ENCODE assay signal across 12 cellular contexts in genomic region chr11:59151761-59152160, GRCh38. TPM values are rescaled to one million over a fixed set of nuclear protein-coding genes. Genes with fewer than 3 reads are reported as not detected.
DNase-seq lines count a peak whose midpoint lies in the region; ATAC-seq and TF ChIP-seq lines count a peak whose summit lies in the region.
"Had no signal": no experiment of that assay in that cellular context is flagged by ENCODE, and none has a peak within 500 bp of the region (broad histone marks: within the 10 kb centered on the region; RNA-seq: fewer than 3 reads in every experiment).

No MANE protein-coding gene starts in this region.

- POLR2A ChIA-PET in activated naive CD8-positive, alpha-beta T cell treated with anti-CD3 and anti-CD28 coated beads, Interleukin-2, amount 10 ng/mL, durations not matched to agents 7 days and 5 days (lab: Charles Lee) = interaction anchor here (1.2 kb wide), 1 partner anchor 9 kb away, joined by 3 read pairs; the partner anchor contains the start of gene FAM111A

- peak overlapping the region; percentile 7 for H3K27ac Mint-ChIP-seq in activated naive CD8-positive, alpha-beta T cell treated with anti-CD3 and anti-CD28 coated beads, Interleukin-2, amount 10 ng/mL, durations not matched to agents 7 days and 5 days

- H3K9me3 Mint-ChIP-seq in activated naive CD8-positive, alpha-beta T cell treated with anti-CD3 and anti-CD28 coated beads, Interleukin-2, amount 10 ng/mL, durations not matched to agents 7 days and 5 days = no peaks in the 10 kb centered on the region

- intact Hi-C loops in mucosa of descending colon (cut with DNase I, micrococcal nuclease) = no loop called here

- peaks cover 47% of the 10 kb centered on the region for H3K4me1 Mint-ChIP-seq in activated naive CD8-positive, alpha-beta T cell treated with anti-CD3 and anti-CD28 coated beads, Interleukin-2, amount 10 ng/mL, durations not matched to agents 7 days and 5 days

- H3K36me3 ChIP-seq in mucosa of descending colon (ENCODE audit: low read depth) = no peaks in the 10 kb centered on the region
- peaks cover 5% of the 10 kb centered on the region for H3K36me3 ChIP-seq in effector memory CD4-positive, alpha-beta T cell (ENCODE audit: control insufficient read depth, insufficient read depth, low read length)

- H3K4me3 ChIP-seq in mucosa of descending colon = no peak overlapping the region
- no peak overlapping the region for H3K4me3 ChIP-seq in effector memory CD4-positive, alpha-beta T cell (ENCODE audit: insufficient read depth, low read depth, low read length, poor library complexity, severe bottlenecking)
- H3K4me3 ChIP-seq: lung had no signal

- ATAC-seq in GM18520 (IDR thresholded peaks at IDR 0.05; ENCODE audit: unreplicated experiment) (peak; percentile 32), GM21390 (IDR thresholded peaks at IDR 0.05; ENCODE audit: unreplicated experiment) (peak; percentile 61), HG03135 (IDR thresholded peaks at IDR 0.05; ENCODE audit: unreplicated experiment) (peak; percentile 53), mucosa of descending colon (no peak), esophagus mucosa (no peak)
- no peak for ATAC-seq in activated naive CD8-positive, alpha-beta T cell treated with anti-CD3 and anti-CD28 coated beads, Interleukin-2, amount 10 ng/mL, durations not matched to agents 7 days and 5 days (ENCODE audit: low read depth)

- no peak overlapping the region for H3K27ac ChIP-seq in effector memory CD4-positive, alpha-beta T cell (ENCODE audit: insufficient read depth, low read length, poor library complexity, severe bottlenecking)

- no peaks in the 10 kb centered on the region for H3K27me3 Mint-ChIP-seq in activated naive CD8-positive, alpha-beta T cell treated with anti-CD3 and anti-CD28 coated beads, Interleukin-2, amount 10 ng/mL, durations not matched to agents 7 days and 5 days

- no peaks in the 10 kb centered on the region for H3K9me3 ChIP-seq in mucosa of descending colon
- H3K9me3 ChIP-seq in effector memory CD4-positive, alpha-beta T cell (ENCODE audit: control insufficient read depth, low read length) = no peaks in the 10 kb centered on the region

- DNase-seq in activated naive CD8-positive, alpha-beta T cell treated with anti-CD3 and anti-CD28 coated beads, Interleukin-2, amount 10 ng/mL, durations not matched to agents 7 days and 5 days = no peak
- DNase-seq in mucosa of descending colon (no peak), GM03348 (ENCODE audit: low spot score) (no peak)
- DNase-seq in effector memory CD4-positive, alpha-beta T cell = no peak
- DNase-seq: cerebellar nuclear complex, DMS79 treated with DMSO at 0.1 percent for 48 hours, NCI-H2171 had no signal

- H3K27me3 ChIP-seq in effector memory CD4-positive, alpha-beta T cell (replicated peaks; ENCODE audit: control insufficient read depth, insufficient read depth, low read length, poor library complexity, severe bottlenecking) = no peaks in the 10 kb centered on the region

- H3K4me3 Mint-ChIP-seq in activated naive CD8-positive, alpha-beta T cell treated with anti-CD3 and anti-CD28 coated beads, Interleukin-2, amount 10 ng/mL, durations not matched to agents 7 days and 5 days = peak overlapping the region; percentile 21

- peaks cover 51% of the 10 kb centered on the region for H3K36me3 Mint-ChIP-seq in activated naive CD8-positive, alpha-beta T cell treated with anti-CD3 and anti-CD28 coated beads, Interleukin-2, amount 10 ng/mL, durations not matched to agents 7 days and 5 days

- TF ChIP-seq CTCF in mucosa of descending colon (IDR thresholded peaks at IDR 0.05) = no peak

- H3K4me1 ChIP-seq in mucosa of descending colon (ENCODE audit: low read depth) = no peaks in the 10 kb centered on the region
- peaks cover 7% of the 10 kb centered on the region for H3K4me1 ChIP-seq in effector memory CD4-positive, alpha-beta T cell (ENCODE audit: control insufficient read depth, insufficient read depth, low read length, poor library complexity, severe bottlenecking)

RNA-seq across cellular contexts. Expression of gene FAM111A, which starts 9.1 kb away (rescaled TPM):
- 100 to 1,000 TPM; 147 to 153 TPM for total RNA-seq in activated naive CD8-positive, alpha-beta T cell treated with anti-CD3 and anti-CD28 coated beads, Interleukin-2, amount 10 ng/mL, durations not matched to agents 7 days and 5 days
- 10 to 100 TPM; 33.6 to 36.0 (median 35.6) TPM for total RNA-seq in mucosa of descending colon
- total RNA-seq in esophagus mucosa = 7.5 TPM

RNA-seq across cellular contexts. Expression of gene DTX4, which starts 20.2 kb away (rescaled TPM):
- under 1 TPM; 0.47 to 0.94 TPM for total RNA-seq in activated naive CD8-positive, alpha-beta T cell treated with anti-CD3 and anti-CD28 coated beads, Interleukin-2, amount 10 ng/mL, durations not matched to agents 7 days and 5 days
- 10 to 100 TPM; 37.4 to 95.7 (median 53.8) TPM for total RNA-seq in mucosa of descending colon
- total RNA-seq in esophagus mucosa = 3.3 TPM

RNA-seq across cellular contexts. Expression of gene FAM111B, which starts 44.7 kb away (rescaled TPM):
- total RNA-seq in activated naive CD8-positive, alpha-beta T cell treated with anti-CD3 and anti-CD28 coated beads, Interleukin-2, amount 10 ng/mL, durations not matched to agents 7 days and 5 days = 10 to 100 TPM; 43.8 to 45.1 TPM
- total RNA-seq in mucosa of descending colon = 1 to 10 TPM; 1.8 to 7.8 (median 2.5) TPM
- 9.6 TPM for total RNA-seq in esophagus mucosa

Comparison
In these comparisons a context has a peak if more than half of its experiments do, and no peak if none do; other contexts are left out.
1. ATAC-seq: peak in GM18520 (single experiment), GM21390 (single experiment) and HG03135 (single experiment); none in activated naive CD8-positive, alpha-beta T cell treated with anti-CD3 and anti-CD28 coated beads, Interleukin-2, amount 10 ng/mL, durations not matched to agents 7 days and 5 days (single experiment), mucosa of descending colon (single experiment) and esophagus mucosa (single experiment).